In genomic region chr1:206686486-206687249, GRCh38 we compare ENCODE assay signal across 8 cellular contexts. TPM values are rescaled to one million over a fixed set of nuclear protein-coding genes. Genes with fewer than 3 reads are reported as not detected.
A peak's percentile ranks its signal among the peaks of the same experiment; 100 is the strongest.
DNase-seq lines count a peak whose midpoint lies in the region; ATAC-seq and FAIRE-seq lines count a peak whose summit lies in the region.

No MANE protein-coding gene starts in this region.

- FAIRE-seq in GM19239 (lab: Jason Lieb, UNC), result peak; percentile 75

- peak overlapping the region; percentile 73 for H3K9ac ChIP-seq in rectal smooth muscle tissue (ENCODE audit: low read length)

- H3K9me3 ChIP-seq in SJSA1 (replicated peaks), result no peaks in the 10 kb centered on the region

- H3K4me1 ChIP-seq in SJSA1 (replicated peaks) (peaks cover 41% of the 10 kb centered on the region), rectal smooth muscle tissue (ENCODE audit: control insufficient read depth, insufficient read depth, low read length) (peaks cover 40% of the 10 kb centered on the region)

- no peaks in the 10 kb centered on the region for H3K27me3 ChIP-seq in SJSA1 (replicated peaks)
- peaks cover 2% of the 10 kb centered on the region for H3K27me3 ChIP-seq in rectal smooth muscle tissue (ENCODE audit: control insufficient read depth, insufficient read depth, low read length)

- ATAC-seq in esophagus mucosa, result peak; percentile 1

- peak overlapping the region; percentile 75 for H3K4me3 ChIP-seq in SJSA1
- peak overlapping the region; percentile 72 for H3K4me3 ChIP-seq in rectal smooth muscle tissue (ENCODE audit: low read length)

- H3K36me3 ChIP-seq in SJSA1 (peaks cover 19% of the 10 kb centered on the region), rectal smooth muscle tissue (ENCODE audit: control insufficient read depth, insufficient read depth, low read length) (no peaks in the 10 kb centered on the region)

- peak; percentile 12 to 29 for DNase-seq in AML-193 (lab: John Stamatoyannopoulos, UW)
- peak; percentile 79 for DNase-seq in GM19239 (ENCODE audit: insufficient read length, low spot score)
- DNase-seq in SJSA1 (ENCODE audit: low read depth in 1 of 2, low spot score in 2 of 2), result no peak
- no peak for DNase-seq in AG20443 (ENCODE audit: low spot score)
- DNase-seq in DMS114 treated with DMSO at 0.1 percent for 48 hours (lab: John Stamatoyannopoulos, UW; ENCODE audit: unreplicated experiment), result no peak
- DNase-seq in SHP77 (lab: John Stamatoyannopoulos, UW), result no peak

- H3K27ac ChIP-seq in SJSA1, result peak overlapping the region; percentile 91
- peak overlapping the region; percentile 90 for H3K27ac ChIP-seq in rectal smooth muscle tissue (ENCODE audit: low read depth, low read length)

RNA-seq across cellular contexts. Expression of gene MAPKAPK2, which starts 2.0 kb away (rescaled TPM):
- 45.4 and 58.6 TPM in 2 replicates for total RNA-seq in SJSA1 (2014; rRNA removed; shearing (Covaris generic))
- total RNA-seq in esophagus mucosa, result 47.3 TPM

RNA-seq across cellular contexts. Expression of gene DYRK3, which starts 51.3 kb away (rescaled TPM):
- 3.9 and 11.2 TPM in 2 replicates for total RNA-seq in SJSA1 (2014; rRNA removed; shearing (Covaris generic))
- 6.1 TPM for total RNA-seq in esophagus mucosa

Comparison
In these comparisons a context has a peak if more than half of its experiments do, and no peak if none do; other contexts are left out.
1. DNase-seq: peak in AML-193 (2 of 2) and GM19239 (single experiment); none in SJSA1 (0 of 2), AG20443 (single experiment), DMS114 treated with DMSO at 0.1 percent for 48 hours (single experiment) and SHP77 (0 of 2).